Comparison of ENCODE assay signal across 18 cellular contexts in the genomic region with DNA sequence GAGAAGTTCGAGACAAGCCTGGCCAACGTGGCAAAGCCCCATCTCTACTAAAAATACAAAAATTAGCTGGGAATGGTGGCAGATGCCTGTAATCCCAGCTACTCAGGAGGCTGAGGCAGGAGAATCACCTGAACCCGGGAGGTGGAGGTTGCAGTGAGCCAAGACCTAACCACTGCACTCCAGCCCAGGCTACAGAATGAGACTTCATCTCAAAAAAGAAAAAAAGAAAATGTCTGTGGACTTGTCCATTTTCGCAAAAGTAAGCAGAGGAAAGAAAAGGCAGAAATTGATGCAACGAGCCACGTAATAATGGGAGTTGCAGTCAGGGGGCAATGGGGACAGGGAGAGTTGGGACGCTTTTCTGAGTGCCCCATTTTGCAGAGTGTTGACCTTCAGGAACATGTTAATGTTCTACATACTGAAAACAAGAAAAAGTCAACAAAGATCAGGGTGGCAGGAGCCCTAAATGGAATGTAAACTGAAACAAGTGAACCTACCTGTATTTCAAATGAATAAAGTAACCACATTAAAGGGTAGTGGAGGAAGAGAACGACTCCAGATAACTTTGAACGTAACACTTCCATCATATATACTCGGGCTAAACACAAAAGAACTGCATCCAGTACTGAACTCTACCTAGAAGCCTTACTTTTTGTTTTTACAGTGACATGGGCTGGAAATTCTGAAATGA.
DNase-seq lines count a peak whose midpoint lies in the region; ATAC-seq, FAIRE-seq and TF ChIP-seq lines count a peak whose summit lies in the region.
"Had no signal": no experiment of that assay in that cellular context is flagged by ENCODE, and none has a peak within 500 bp of the region (broad histone marks: within the 10 kb centered on the region; RNA-seq: fewer than 3 reads in every experiment).

No MANE protein-coding gene starts in this region.

- H3K27me3 Mint-ChIP-seq in HFFc6 (ENCODE audit: insufficient read depth) = peaks cover 4% of the 10 kb centered on the region; the same call in 1 of the 2 replicates
- peaks cover 33% of the 10 kb centered on the region for H3K27me3 Mint-ChIP-seq in T-helper 17 cell

- no peak for FAIRE-seq in GM12892 (lab: Jason Lieb, UNC)

- no peak for ATAC-seq in T-helper 17 cell
- ATAC-seq in left colon = peak; percentile 38
- ATAC-seq in HG03439 (IDR thresholded peaks at IDR 0.05; ENCODE audit: unreplicated experiment) = no peak
- ATAC-seq: activated naive CD8-positive, alpha-beta T cell treated with anti-CD3 and anti-CD28 coated beads, Interleukin-2, amount 50 U/mL, for 24 hours had no signal

- TF ChIP-seq POLR2A in spleen (IDR thresholded peaks at IDR 0.05) (no peak), GM12892 (IDR thresholded peaks at IDR 0.05; ENCODE audit: low read depth, low read length) (no peak)

- 80 to 86% (median 85%) methylated on average over 10 of the region's 10 CpGs for WGBS in spleen, 5 donors

- intact Hi-C loops in left colon (cut with DNase I, micrococcal nuclease) (loop anchor here in 1 of 2 donors (5.0 kb wide), 1 partner anchor 108 kb away; the partner anchor contains the start of genes USB1 and ZNF319), spleen (cut with DNase I; ENCODE audit: low total_unique reads) (no loop called here)

- peak overlapping the region; percentile 18; the same call in 1 of the 2 replicates for H3K4me3 Mint-ChIP-seq in HFFc6
- H3K4me3 Mint-ChIP-seq in T-helper 17 cell = no peak overlapping the region
- H3K4me3 Mint-ChIP-seq: activated naive CD8-positive, alpha-beta T cell treated with anti-CD3 and anti-CD28 coated beads, Interleukin-2, amount 50 U/mL, for 24 hours had no signal

- H3K36me3 ChIP-seq in spleen = no peaks in the 10 kb centered on the region
- H3K36me3 ChIP-seq: gastrocnemius medialis had no signal

- H3K9me3 Mint-ChIP-seq in HFFc6 = no peaks in the 10 kb centered on the region
- H3K9me3 Mint-ChIP-seq: activated naive CD8-positive, alpha-beta T cell treated with anti-CD3 and anti-CD28 coated beads, Interleukin-2, amount 50 U/mL, for 24 hours; IgD-negative memory B cell had no signal

- peak overlapping the region in 7 of 8 donors; percentile 64 to 93 (median 86) for H3K27ac ChIP-seq in spleen
- H3K27ac ChIP-seq: C4-2B had no signal

- H3K27me3 ChIP-seq in spleen (replicated peaks in 1 of 7) = peaks cover 0 to 11% (median 0%) of the 10 kb centered on the region in 7 donors
- H3K27me3 ChIP-seq: gastrocnemius medialis had no signal

- DNase-seq in HFFc6 (no peak), T-helper 17 cell (no peak), left colon (no peak), spleen (no peak), GM12892 (ENCODE audit: insufficient read length) (no peak), RKO (ENCODE audit: low spot score) (no peak)
- DNase-seq in stimulated activated CD4-positive, alpha-beta T cell treated with anti-CD3 and anti-CD28 coated beads, Interleukin-2, amount 100 ng/mL, for 48 hours = no peak
- DNase-seq: activated CD4-positive, alpha-beta T cell treated with anti-CD3 and anti-CD28 coated beads, Interleukin-2, amount 50 U/mL, for 48 hours; activated naive CD8-positive, alpha-beta T cell treated with anti-CD3 and anti-CD28 coated beads, Interleukin-2, amount 50 U/mL, for 24 hours; central memory CD4-positive, alpha-beta T cell; DMS79 treated with DMSO at 0.1 percent for 48 hours; gastrocnemius medialis; NCI-H82; RPMI8226 had no signal

- no peaks in the 10 kb centered on the region; the same call in 1 of the 2 replicates for H3K36me3 Mint-ChIP-seq in HFFc6 (ENCODE audit: low read depth)
- peaks cover 3% of the 10 kb centered on the region for H3K36me3 Mint-ChIP-seq in T-helper 17 cell (ENCODE audit: low read depth)
- H3K36me3 Mint-ChIP-seq: IgD-negative memory B cell had no signal

- peak overlapping the region in 1 of 8 donors; percentile 33 for H3K4me3 ChIP-seq in spleen
- H3K4me3 ChIP-seq: gastrocnemius medialis had no signal

- peaks cover 5 to 67% (median 26%) of the 10 kb centered on the region in 6 donors for H3K4me1 ChIP-seq in spleen
- H3K4me1 ChIP-seq: gastrocnemius medialis had no signal

- H3K27ac Mint-ChIP-seq in HFFc6 = peak overlapping the region; percentile 77
- H3K27ac Mint-ChIP-seq in T-helper 17 cell = peak overlapping the region; percentile 92
- H3K27ac Mint-ChIP-seq: activated naive CD8-positive, alpha-beta T cell treated with anti-CD3 and anti-CD28 coated beads, Interleukin-2, amount 50 U/mL, for 24 hours; IgD-negative memory B cell; memory B cell had no signal

- H3K9me3 ChIP-seq in T-helper 17 cell (ENCODE audit: control insufficient read depth, low read length, poor library complexity, severe bottlenecking) = no peaks in the 10 kb centered on the region
- H3K9me3 ChIP-seq in spleen = no peaks in the 10 kb centered on the region
- H3K9me3 ChIP-seq: gastrocnemius medialis had no signal

- no peak for TF ChIP-seq CTCF in HFFc6 (IDR thresholded peaks at IDR 0.05)
- no peak for TF ChIP-seq CTCF in spleen (IDR thresholded peaks at IDR 0.05 in 8 of 11, conservative IDR thresholded peaks at IDR 0.05 in 3 of 11)

- H3K4me1 Mint-ChIP-seq in HFFc6 (ENCODE audit: low read depth) = peaks cover 59% of the 10 kb centered on the region
- H3K4me1 Mint-ChIP-seq in T-helper 17 cell = peaks cover 14% of the 10 kb centered on the region
